Comparison of ENCODE assay signal across 1 cellular context in the genomic region with DNA sequence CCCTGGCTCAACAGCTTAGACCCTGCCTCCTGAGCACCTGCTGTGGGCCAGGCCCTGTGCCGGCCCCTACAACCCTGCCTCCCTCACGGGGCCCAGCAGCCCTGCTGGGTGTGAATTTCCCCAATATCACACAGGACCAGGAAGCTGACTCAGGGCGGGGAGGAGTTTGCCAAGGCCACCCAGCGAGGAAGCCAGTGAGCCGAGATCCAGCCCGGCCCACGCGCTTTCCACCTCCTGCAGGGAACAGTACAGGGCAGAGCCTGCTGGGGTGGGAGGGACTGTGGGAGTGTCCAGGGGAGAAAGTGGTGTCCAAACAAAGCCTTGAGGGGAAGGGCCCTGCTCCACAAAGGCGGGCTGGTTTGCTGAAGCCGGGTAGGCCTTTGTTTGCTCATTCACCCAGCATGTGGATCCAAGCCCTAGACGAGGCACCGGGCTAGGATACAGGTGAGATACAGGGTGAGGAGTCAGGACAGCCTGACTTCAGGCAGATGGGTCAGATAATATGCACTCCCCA.
TF ChIP-seq lines count a peak whose summit lies in the region.

No MANE protein-coding gene starts in this region.

TF ChIP-seq in K562, 482 proteins besides CTCF, POLR2A, EP300 and RAD21 (continued from another document):
- TF ChIP-seq RBM39 (optimal IDR thresholded peaks at IDR 0.05; ENCODE audit: low read depth, low read length) (no peak), ATF1 (CRISPR knock-in tag; IDR thresholded peaks at IDR 0.05) (no peak), ATF1 (tag; IDR thresholded peaks at IDR 0.05) (0 out of 2 replicates have a peak, but pooled peaks have one; percentile 10), SIX5 (IDR thresholded peaks at IDR 0.05; ENCODE audit: borderline replicate concordance in 1 of 2, insufficient read depth in 1 of 2, low read depth in 1 of 2, low read length in 2 of 2) (no peak), NFE2 (IDR thresholded peaks at IDR 0.05; ENCODE audit: low read depth) (peak; percentile 25; the same call in 1 of the 2 replicates), SMC3 (conservative IDR thresholded peaks at IDR 0.05; ENCODE audit: insufficient read depth, low read depth, low read length) (no peak), CBFB (CRISPR knock-in tag; IDR thresholded peaks at IDR 0.05) (no peak), MYNN (IDR thresholded peaks at IDR 0.05) (peak; percentile 78), MYNN (CRISPR knock-in tag; IDR thresholded peaks at IDR 0.05) (no peak), SUPT5H (IDR thresholded peaks at IDR 0.05) (0 out of 2 replicates have a peak, but pooled peaks have one; percentile 41), DMBX1 (CRISPR knock-in tag; IDR thresholded peaks at IDR 0.05; ENCODE audit: borderline replicate concordance) (peak; percentile 41; the same call in 1 of the 2 replicates), ASH1L (IDR thresholded peaks at IDR 0.05; ENCODE audit: borderline replicate concordance, low read depth, partially characterized antibody) (peak; percentile 48), ZKSCAN1 (IDR thresholded peaks at IDR 0.05; ENCODE audit: low read depth, low read length) (peak; percentile 37; the same call in 1 of the 2 replicates), ESRRB (CRISPR knock-in tag; IDR thresholded peaks at IDR 0.05; ENCODE audit: borderline replicate concordance) (no peak), MAZ (CRISPR knock-in tag; conservative IDR thresholded peaks at IDR 0.05 in 1 of 2, IDR thresholded peaks at IDR 0.05 in 1 of 2) (0 out of 4 replicates have a peak, but pooled peaks have one; percentile 45 to 49), POLR2G (IDR thresholded peaks at IDR 0.05; ENCODE audit: low read depth, low read length) (peak; percentile 70), ZNF134 (CRISPR knock-in tag; conservative IDR thresholded peaks at IDR 0.05) (0 out of 2 replicates have a peak, but pooled peaks have one; percentile 8), HNRNPH1 (optimal IDR thresholded peaks at IDR 0.05; ENCODE audit: low read depth, low read length) (no peak), MYC (IDR thresholded peaks at IDR 0.05; ENCODE audit: low read depth, low read length) (peak; percentile 67; the same call in 1 of the 2 replicates), MYC (CRISPR knock-in tag; IDR thresholded peaks at IDR 0.05; ENCODE audit: borderline replicate concordance, low read depth) (no peak), E2F3 (CRISPR knock-in tag; IDR thresholded peaks at IDR 0.05) (0 out of 2 replicates have a peak, but pooled peaks have one; percentile 47), MAFK (IDR thresholded peaks at IDR 0.05; ENCODE audit: low read length) (peak; percentile 34; the same call in 1 of the 2 replicates), CXXC5 (CRISPR knock-in tag; IDR thresholded peaks at IDR 0.05) (no peak), SAFB (IDR thresholded peaks at IDR 0.05; ENCODE audit: borderline replicate concordance, low read depth, low read length) (peak; percentile 81), SMARCA4 (IDR thresholded peaks at IDR 0.05) (peak; percentile 40; the same call in 1 of the 2 replicates), RNF2 (IDR thresholded peaks at IDR 0.05) (0 out of 2 replicates have a peak, but pooled peaks have one; percentile 21), POLR3G (IDR thresholded peaks at IDR 0.05; ENCODE audit: extremely low read depth, insufficient read length, insufficient replicate concordance) (no peak), MTA1 (IDR thresholded peaks at IDR 0.05; ENCODE audit: borderline replicate concordance) (peak; percentile 73; the same call in 1 of the 2 replicates), PCBP2 (IDR thresholded peaks at IDR 0.05; ENCODE audit: low read depth, low read length, poor library complexity, severe bottlenecking) (no peak)
- TF ChIP-seq, protein P1, sequence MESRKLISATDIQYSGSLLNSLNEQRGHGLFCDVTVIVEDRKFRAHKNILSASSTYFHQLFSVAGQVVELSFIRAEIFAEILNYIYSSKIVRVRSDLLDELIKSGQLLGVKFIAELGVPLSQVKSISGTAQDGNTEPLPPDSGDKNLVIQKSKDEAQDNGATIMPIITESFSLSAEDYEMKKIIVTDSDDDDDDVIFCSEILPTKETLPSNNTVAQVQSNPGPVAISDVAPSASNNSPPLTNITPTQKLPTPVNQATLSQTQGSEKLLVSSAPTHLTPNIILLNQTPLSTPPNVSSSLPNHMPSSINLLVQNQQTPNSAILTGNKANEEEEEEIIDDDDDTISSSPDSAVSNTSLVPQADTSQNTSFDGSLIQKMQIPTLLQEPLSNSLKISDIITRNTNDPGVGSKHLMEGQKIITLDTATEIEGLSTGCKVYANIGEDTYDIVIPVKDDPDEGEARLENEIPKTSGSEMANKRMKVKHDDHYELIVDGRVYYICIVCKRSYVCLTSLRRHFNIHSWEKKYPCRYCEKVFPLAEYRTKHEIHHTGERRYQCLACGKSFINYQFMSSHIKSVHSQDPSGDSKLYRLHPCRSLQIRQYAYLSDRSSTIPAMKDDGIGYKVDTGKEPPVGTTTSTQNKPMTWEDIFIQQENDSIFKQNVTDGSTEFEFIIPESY (CRISPR knock-in tag; IDR thresholded peaks at IDR 0.05) = peak; percentile 35; the same call in 1 of the 2 replicates
- TF ChIP-seq, protein P2, sequence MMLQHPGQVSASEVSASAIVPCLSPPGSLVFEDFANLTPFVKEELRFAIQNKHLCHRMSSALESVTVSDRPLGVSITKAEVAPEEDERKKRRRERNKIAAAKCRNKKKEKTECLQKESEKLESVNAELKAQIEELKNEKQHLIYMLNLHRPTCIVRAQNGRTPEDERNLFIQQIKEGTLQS (IDR thresholded peaks at IDR 0.05) = peak; percentile 36; the same call in 1 of the 2 replicates
- TF ChIP-seq, protein P2 (CRISPR knock-in tag; conservative IDR thresholded peaks at IDR 0.05) = no peak
- TF ChIP-seq, protein P3, sequence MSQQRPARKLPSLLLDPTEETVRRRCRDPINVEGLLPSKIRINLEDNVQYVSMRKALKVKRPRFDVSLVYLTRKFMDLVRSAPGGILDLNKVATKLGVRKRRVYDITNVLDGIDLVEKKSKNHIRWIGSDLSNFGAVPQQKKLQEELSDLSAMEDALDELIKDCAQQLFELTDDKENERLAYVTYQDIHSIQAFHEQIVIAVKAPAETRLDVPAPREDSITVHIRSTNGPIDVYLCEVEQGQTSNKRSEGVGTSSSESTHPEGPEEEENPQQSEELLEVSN (IDR thresholded peaks at IDR 0.05; ENCODE audit: borderline replicate concordance in 1 of 2, extremely low read depth in 1 of 2, insufficient read depth in 1 of 2, insufficient read length in 1 of 2, low read depth in 1 of 2, low read length in 1 of 2, poor library complexity in 1 of 2, severe bottlenecking in 1 of 2) = peak; percentile 80 to 90
- TF ChIP-seq, protein P4, sequence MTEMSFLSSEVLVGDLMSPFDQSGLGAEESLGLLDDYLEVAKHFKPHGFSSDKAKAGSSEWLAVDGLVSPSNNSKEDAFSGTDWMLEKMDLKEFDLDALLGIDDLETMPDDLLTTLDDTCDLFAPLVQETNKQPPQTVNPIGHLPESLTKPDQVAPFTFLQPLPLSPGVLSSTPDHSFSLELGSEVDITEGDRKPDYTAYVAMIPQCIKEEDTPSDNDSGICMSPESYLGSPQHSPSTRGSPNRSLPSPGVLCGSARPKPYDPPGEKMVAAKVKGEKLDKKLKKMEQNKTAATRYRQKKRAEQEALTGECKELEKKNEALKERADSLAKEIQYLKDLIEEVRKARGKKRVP (CRISPR knock-in tag; IDR thresholded peaks at IDR 0.05) = no peak
- TF ChIP-seq, protein P5, sequence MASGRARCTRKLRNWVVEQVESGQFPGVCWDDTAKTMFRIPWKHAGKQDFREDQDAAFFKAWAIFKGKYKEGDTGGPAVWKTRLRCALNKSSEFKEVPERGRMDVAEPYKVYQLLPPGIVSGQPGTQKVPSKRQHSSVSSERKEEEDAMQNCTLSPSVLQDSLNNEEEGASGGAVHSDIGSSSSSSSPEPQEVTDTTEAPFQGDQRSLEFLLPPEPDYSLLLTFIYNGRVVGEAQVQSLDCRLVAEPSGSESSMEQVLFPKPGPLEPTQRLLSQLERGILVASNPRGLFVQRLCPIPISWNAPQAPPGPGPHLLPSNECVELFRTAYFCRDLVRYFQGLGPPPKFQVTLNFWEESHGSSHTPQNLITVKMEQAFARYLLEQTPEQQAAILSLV (tag; IDR thresholded peaks at IDR 0.05) = no peak
- TF ChIP-seq, protein P6, sequence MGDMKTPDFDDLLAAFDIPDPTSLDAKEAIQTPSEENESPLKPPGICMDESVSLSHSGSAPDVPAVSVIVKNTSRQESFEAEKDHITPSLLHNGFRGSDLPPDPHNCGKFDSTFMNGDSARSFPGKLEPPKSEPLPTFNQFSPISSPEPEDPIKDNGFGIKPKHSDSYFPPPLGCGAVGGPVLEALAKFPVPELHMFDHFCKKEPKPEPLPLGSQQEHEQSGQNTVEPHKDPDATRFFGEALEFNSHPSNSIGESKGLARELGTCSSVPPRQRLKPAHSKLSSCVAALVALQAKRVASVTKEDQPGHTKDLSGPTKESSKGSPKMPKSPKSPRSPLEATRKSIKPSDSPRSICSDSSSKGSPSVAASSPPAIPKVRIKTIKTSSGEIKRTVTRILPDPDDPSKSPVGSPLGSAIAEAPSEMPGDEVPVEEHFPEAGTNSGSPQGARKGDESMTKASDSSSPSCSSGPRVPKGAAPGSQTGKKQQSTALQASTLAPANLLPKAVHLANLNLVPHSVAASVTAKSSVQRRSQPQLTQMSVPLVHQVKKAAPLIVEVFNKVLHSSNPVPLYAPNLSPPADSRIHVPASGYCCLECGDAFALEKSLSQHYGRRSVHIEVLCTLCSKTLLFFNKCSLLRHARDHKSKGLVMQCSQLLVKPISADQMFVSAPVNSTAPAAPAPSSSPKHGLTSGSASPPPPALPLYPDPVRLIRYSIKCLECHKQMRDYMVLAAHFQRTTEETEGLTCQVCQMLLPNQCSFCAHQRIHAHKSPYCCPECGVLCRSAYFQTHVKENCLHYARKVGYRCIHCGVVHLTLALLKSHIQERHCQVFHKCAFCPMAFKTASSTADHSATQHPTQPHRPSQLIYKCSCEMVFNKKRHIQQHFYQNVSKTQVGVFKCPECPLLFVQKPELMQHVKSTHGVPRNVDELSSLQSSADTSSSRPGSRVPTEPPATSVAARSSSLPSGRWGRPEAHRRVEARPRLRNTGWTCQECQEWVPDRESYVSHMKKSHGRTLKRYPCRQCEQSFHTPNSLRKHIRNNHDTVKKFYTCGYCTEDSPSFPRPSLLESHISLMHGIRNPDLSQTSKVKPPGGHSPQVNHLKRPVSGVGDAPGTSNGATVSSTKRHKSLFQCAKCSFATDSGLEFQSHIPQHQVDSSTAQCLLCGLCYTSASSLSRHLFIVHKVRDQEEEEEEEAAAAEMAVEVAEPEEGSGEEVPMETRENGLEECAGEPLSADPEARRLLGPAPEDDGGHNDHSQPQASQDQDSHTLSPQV (IDR thresholded peaks at IDR 0.05) = peak; percentile 98
- TF ChIP-seq, protein P7, sequence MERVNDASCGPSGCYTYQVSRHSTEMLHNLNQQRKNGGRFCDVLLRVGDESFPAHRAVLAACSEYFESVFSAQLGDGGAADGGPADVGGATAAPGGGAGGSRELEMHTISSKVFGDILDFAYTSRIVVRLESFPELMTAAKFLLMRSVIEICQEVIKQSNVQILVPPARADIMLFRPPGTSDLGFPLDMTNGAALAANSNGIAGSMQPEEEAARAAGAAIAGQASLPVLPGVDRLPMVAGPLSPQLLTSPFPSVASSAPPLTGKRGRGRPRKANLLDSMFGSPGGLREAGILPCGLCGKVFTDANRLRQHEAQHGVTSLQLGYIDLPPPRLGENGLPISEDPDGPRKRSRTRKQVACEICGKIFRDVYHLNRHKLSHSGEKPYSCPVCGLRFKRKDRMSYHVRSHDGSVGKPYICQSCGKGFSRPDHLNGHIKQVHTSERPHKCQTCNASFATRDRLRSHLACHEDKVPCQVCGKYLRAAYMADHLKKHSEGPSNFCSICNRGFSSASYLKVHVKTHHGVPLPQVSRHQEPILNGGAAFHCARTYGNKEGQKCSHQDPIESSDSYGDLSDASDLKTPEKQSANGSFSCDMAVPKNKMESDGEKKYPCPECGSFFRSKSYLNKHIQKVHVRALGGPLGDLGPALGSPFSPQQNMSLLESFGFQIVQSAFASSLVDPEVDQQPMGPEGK (CRISPR knock-in tag; IDR thresholded peaks at IDR 0.05; ENCODE audit: borderline replicate concordance) = no peak
